18 cellular contexts compared by ENCODE assay signal in the genomic region with DNA sequence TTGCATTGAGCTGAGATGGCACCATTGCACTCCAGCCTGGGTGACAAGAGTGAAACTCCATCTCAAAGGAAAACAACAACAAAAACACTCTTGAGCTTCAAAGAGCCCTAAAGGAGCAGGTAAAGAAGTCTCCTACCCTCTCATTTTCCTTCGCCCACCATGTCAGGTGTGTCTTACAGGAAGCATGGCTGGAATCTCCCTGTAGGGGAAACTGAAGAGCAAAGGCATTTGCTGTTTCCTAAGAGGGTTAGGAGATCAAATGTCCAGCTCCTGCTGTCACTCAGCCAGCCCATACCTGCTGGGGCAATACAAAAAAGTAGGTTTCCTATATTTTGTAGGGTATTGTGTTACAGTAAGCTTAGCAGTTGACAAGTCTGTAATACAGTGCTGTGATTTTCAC.
"Had no signal": no experiment of that assay in that cellular context is flagged by ENCODE, and none has a peak within 500 bp of the region (broad histone marks: within the 10 kb centered on the region; RNA-seq: fewer than 3 reads in every experiment).

No MANE protein-coding gene starts in this region.

- H3K4me2 ChIP-seq: hepatocyte had no signal

- DNase-seq: activated CD4-positive, CD25-positive, alpha-beta regulatory T cell treated with anti-CD3 and anti-CD28 coated beads, Interleukin-2, amount 50 U/mL, for 72 hours; activated T-cell treated with anti-CD3 and anti-CD28 coated beads, Interleukin-2, amount 50 U/mL, for 1 hour; aorta; caudate nucleus; dermis blood vessel endothelial cell; effector CD8-positive, alpha-beta T cell; glutamatergic neuron; left ventricle myocardium superior; mammary epithelial cell; ovary; stimulated activated CD4-positive, alpha-beta T cell treated with anti-CD3 and anti-CD28 coated beads, Interleukin-12 subunit alpha, Interleukin-12 subunit beta, amount 100 ng/mL, for 4 hours; stimulated activated naive CD8-positive, alpha-beta T cell treated with anti-CD3 and anti-CD28 coated beads, Interleukin-15, amount 100 ng/mL, for 72 hours; tibial artery; WERI-Rb-1 had no signal

- H3K4me3 ChIP-seq: esophagus muscularis mucosa, hepatocyte, ovary, prostate gland, tibial artery had no signal

- H3K9me3 ChIP-seq: esophagus muscularis mucosa, neutrophil, ovary, prostate gland, tibial artery had no signal

- H3K4me1 ChIP-seq: prostate gland had no signal

- H3K79me2 ChIP-seq: hepatocyte had no signal

- H3K36me3 ChIP-seq: ovary, prostate gland, WERI-Rb-1 had no signal

- H2AFZ ChIP-seq: hepatocyte had no signal

- H3K27me3 ChIP-seq: esophagus muscularis mucosa, hepatocyte, neutrophil, ovary, tibial artery had no signal

- H3K27ac ChIP-seq: esophagus muscularis mucosa, hepatocyte, neutrophil, ovary, prostate gland, tibial artery, WERI-Rb-1 had no signal
